8 cellular contexts compared by ENCODE assay signal in genomic region chr21:41766051-41766882, GRCh38. TPM values are rescaled to one million over a fixed set of nuclear protein-coding genes. Genes with fewer than 3 reads are reported as not detected.
DNase-seq lines count a peak whose midpoint lies in the region; ATAC-seq and TF ChIP-seq lines count a peak whose summit lies in the region.

No MANE protein-coding gene starts in this region.

- peaks cover 17% of the 10 kb centered on the region for H3K4me1 ChIP-seq in Panc1 (ENCODE audit: control insufficient read depth, insufficient read depth, low read length)
- no peaks in the 10 kb centered on the region for H3K4me1 ChIP-seq in ovary (ENCODE audit: insufficient read depth)

- TF ChIP-seq EP300 in ovary (IDR thresholded peaks at IDR 0.05), result no peak

- TF ChIP-seq POLR2A in ovary (IDR thresholded peaks at IDR 0.05), result no peak

- peak overlapping the region; percentile 96 for H3K27ac Mint-ChIP-seq in Calu3 (ENCODE audit: unreplicated experiment)

- H3K27ac ChIP-seq in Panc1 (ENCODE audit: low read length) (peak overlapping the region; percentile 98), ovary (peak overlapping the region in 1 of 2 donors; percentile 16)

- no peaks in the 10 kb centered on the region for H3K9me3 Mint-ChIP-seq in Calu3 (ENCODE audit: low read depth, unreplicated experiment)

- BruUV-seq in Calu3 (replicated peaks; lab: Mats Ljungman, UMichigan) (no TSS peak), Panc1 (replicated peaks; lab: Mats Ljungman, UMichigan) (no TSS peak)

- H3K4me3 ChIP-seq in Panc1 (ENCODE audit: low read depth in 2 of 2, low read length in 2 of 2) (peak overlapping the region; percentile 72 to 91), fibroblast of the aortic adventitia (ENCODE audit: low read depth, low read length) (peak overlapping the region; percentile 48), ovary (peak overlapping the region; percentile 23)

- H3K9me3 ChIP-seq in Panc1 (ENCODE audit: control insufficient read depth, insufficient read depth, low read depth, low read length), result no peaks in the 10 kb centered on the region
- no peaks in the 10 kb centered on the region for H3K9me3 ChIP-seq in ovary

- TF ChIP-seq CTCF in Calu3 (IDR thresholded peaks at IDR 0.05; ENCODE audit: unreplicated experiment) (no peak), Panc1 (IDR thresholded peaks at IDR 0.05) (no peak), fibroblast of the aortic adventitia (IDR thresholded peaks at IDR 0.05; ENCODE audit: insufficient read depth, low read length) (no peak), ovary (IDR thresholded peaks at IDR 0.05) (no peak)

- H3K27me3 ChIP-seq in Panc1 (ENCODE audit: control insufficient read depth, insufficient read depth, low read length), result no peaks in the 10 kb centered on the region
- no peaks in the 10 kb centered on the region for H3K27me3 ChIP-seq in ovary

- 4 to 9% (median 7%) methylated on average over 70 to 86 of the region's 86 CpGs for WGBS in ovary, 3 donors

- POLR2A ChIA-PET in Panc1 (lab: Charles Lee), result interaction anchor here (0.6 to 2.0 kb wide), 2 partner anchors 20 to 94 kb away, joined by 3 to 11 read pairs; no protein-coding TSS in a partner anchor

- H3K36me3 ChIP-seq in Panc1 (ENCODE audit: control insufficient read depth, insufficient read depth, low read length), result no peaks in the 10 kb centered on the region; the same call in 1 of the 2 replicates
- no peaks in the 10 kb centered on the region for H3K36me3 ChIP-seq in ovary

- no peaks in the 10 kb centered on the region for H3K27me3 Mint-ChIP-seq in Calu3 (ENCODE audit: unreplicated experiment)

- CTCF ChIA-PET in Calu3 (lab: Charles Lee) (no interaction called here), Panc1 (lab: Charles Lee) (no interaction called here)

- peaks cover 47% of the 10 kb centered on the region for H3K4me1 Mint-ChIP-seq in Calu3 (ENCODE audit: low read depth, unreplicated experiment)

- in situ Hi-C loops in Panc1 (cut with HindIII; ENCODE audit: low pct_unique_long_range_greater_than_20kb, low sequenced_read_pairs), result loop anchor here (25.0 kb wide), 1 partner anchor 154 kb away; no protein-coding TSS in a partner anchor

- peak overlapping the region; percentile 76 for H3K4me3 Mint-ChIP-seq in Calu3 (ENCODE audit: low read depth, unreplicated experiment)

- peaks cover 75% of the 10 kb centered on the region for H3K36me3 Mint-ChIP-seq in Calu3 (ENCODE audit: insufficient read depth, unreplicated experiment)

- peak; percentile 14 for ATAC-seq in Panc1

- intact Hi-C loops in Calu3 (cut with micrococcal nuclease; ENCODE audit: unreplicated experiment) (loop anchor here (2.0 to 5.0 kb wide), 2 partner anchors 87 to 104 kb away; no protein-coding TSS in a partner anchor), Panc1 (cut with micrococcal nuclease; ENCODE audit: unreplicated experiment) (no loop called here), ovary (cut with DNase I) (no loop called here)

- DNase-seq in Calu3 (no peak), Panc1 (ENCODE audit: low read depth, low spot score) (no peak), fibroblast of the aortic adventitia (ENCODE audit: low read depth) (no peak), ovary (no peak), activated gamma-delta T cell (lab: John Stamatoyannopoulos, UW) (no peak), Ammon's horn (ENCODE audit: low spot score) (no peak), DMS79 (lab: John Stamatoyannopoulos, UW) (no peak), NCI-H187 (lab: John Stamatoyannopoulos, UW) (no peak)

RNA-seq across cellular contexts. Expression of gene RIPK4, which starts 0.6 kb away (rescaled TPM):
- 30.0 and 30.3 TPM in 2 replicates for total RNA-seq in Calu3 (2022)
- 67.4 TPM for total RNA-seq in Panc1 (2021; ENCODE audit: unreplicated experiment)
- polyA plus RNA-seq in Panc1 (2012; ENCODE audit: insufficient read length), result 76.4 TPM
- total RNA-seq in fibroblast of the aortic adventitia (ENCODE audit: low replicate concordance), result 0.45 TPM in 1 of 2 replicates, not detected in the other
- 10 to 100 TPM in 1 of 7 donors, 1 to 10 TPM in 3, under 1 TPM in 3; 0.08 to 12.4 (median 1.5) TPM for total RNA-seq in ovary
- polyA plus RNA-seq in ovary, result under 1 TPM; 0.08 to 0.10 TPM

Comparison
In these comparisons a context has a peak if more than half of its experiments do, and no peak if none do; other contexts are left out.
1. H3K4me3 ChIP-seq: peak in every context shown above with its lines; median percentile 82 in Panc1; 48 in fibroblast of the aortic adventitia; 23 in ovary.